In the genomic region with DNA sequence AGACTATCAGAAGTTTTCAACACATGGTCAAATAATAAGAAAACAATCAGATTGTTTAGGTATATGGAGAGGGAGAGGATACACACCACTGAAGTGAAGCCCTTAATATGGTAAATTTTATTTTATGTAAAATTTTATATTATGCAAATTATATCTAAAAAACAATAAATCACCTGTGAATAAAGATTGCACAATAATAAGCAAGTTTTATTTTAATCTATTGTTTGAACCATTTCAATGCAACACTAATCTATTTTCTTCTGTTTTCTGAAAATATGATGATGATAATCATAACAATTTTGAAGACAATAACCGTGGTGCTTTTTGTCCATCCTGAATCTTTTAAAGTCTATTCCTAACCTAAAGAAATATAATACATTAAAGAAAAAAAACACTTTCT, we compare ENCODE assay signal across 34 cellular contexts.
"Had no signal": no experiment of that assay in that cellular context is flagged by ENCODE, and none has a peak within 500 bp of the region (broad histone marks: within the 10 kb centered on the region; RNA-seq: fewer than 3 reads in every experiment).

No MANE protein-coding gene starts in this region.

- H3K9me3 ChIP-seq: MG63 had no signal

- H3K4me3 ChIP-seq: MG63 had no signal

- H3K36me3 ChIP-seq: MG63 had no signal

- H3K27me3 ChIP-seq: MG63 had no signal

- DNase-seq: Kasumi-1, MG63, MM.1S, MV-4-11, NCI-H1048, NCI-H1092, NCI-H1092 treated with DMSO at 0.1 percent for 48 hours, NCI-H1105, NCI-H1105 treated with DMSO at 0.1 percent for 48 hours, NCI-H1417, NCI-H1417 treated with DMSO at 0.1 percent for 48 hours, NCI-H1436, NCI-H1436 treated with DMSO at 0.1 percent for 48 hours, NCI-H146, NCI-H1694, NCI-H1694 treated with DMSO at 0.1 percent for 48 hours, NCI-H187, NCI-H187 treated with DMSO at 0.1 percent for 48 hours, NCI-H1930, NCI-H2029, NCI-H2029 treated with DMSO at 0.1 percent for 48 hours, NCI-H2081, NCI-H2081 treated with DMSO at 0.1 percent for 48 hours, NCI-H2107, NCI-H2171, NCI-H2171 treated with DMSO at 0.1 percent for 48 hours, NCI-H2227 treated with DMSO at 0.1 percent for 48 hours, NCI-H226, NCI-H345, NCI-H446, NCI-H446 treated with DMSO at 0.1 percent for 48 hours, NCI-H510A, NCI-H510A treated with DMSO at 0.1 percent for 48 hours, NCI-H524 treated with DMSO at 0.1 percent for 48 hours had no signal
